ENCODE assay signal across 29 cellular contexts in genomic region chr4:113088050-113088449, GRCh38. TPM values are rescaled to one million over a fixed set of nuclear protein-coding genes. Genes with fewer than 3 reads are reported as not detected.
"Had no signal": no experiment of that assay in that cellular context is flagged by ENCODE, and none has a peak within 500 bp of the region (broad histone marks: within the 10 kb centered on the region; RNA-seq: fewer than 3 reads in every experiment).

No MANE protein-coding gene starts in this region.

- H3K27me3 ChIP-seq: left lung, neutrophil, right atrium auricular region, right lobe of liver, testis, thyroid gland, transverse colon, upper lobe of left lung, vagina had no signal

- H3K36me3 Mint-ChIP-seq: immature natural killer cell; naive thymus-derived CD8-positive, alpha-beta T cell; stimulated activated memory B cell treated with anti-CD40 and anti-IgM and Interleukin-4, amounts not matched to agents 10 μg/mL and 1 μg/mL and 100 μg/mL, for 72 hours had no signal

- H3K9me3 Mint-ChIP-seq: naive thymus-derived CD8-positive, alpha-beta T cell; nephron; neural crest cell; stimulated activated memory B cell treated with anti-CD40 and anti-IgM and Interleukin-4, amounts not matched to agents 10 μg/mL and 1 μg/mL and 100 μg/mL, for 72 hours; stimulated activated naive CD8-positive, alpha-beta T cell treated with anti-CD3 and anti-CD28 coated beads, Interleukin-15, amount 100 ng/mL, for 72 hours had no signal

- H3K4me2 ChIP-seq: smooth muscle cell had no signal

- H3K27me3 Mint-ChIP-seq: progenitor cell of endocrine pancreas; stimulated activated memory B cell treated with anti-CD40 and anti-IgM and Interleukin-4, amounts not matched to agents 10 μg/mL and 1 μg/mL and 100 μg/mL, for 72 hours; stimulated activated naive CD8-positive, alpha-beta T cell treated with anti-CD3 and anti-CD28 coated beads, Interleukin-15, amount 100 ng/mL, for 72 hours had no signal

- H3K27ac Mint-ChIP-seq: immature natural killer cell; naive thymus-derived CD8-positive, alpha-beta T cell; nephron; progenitor cell of endocrine pancreas; stimulated activated memory B cell treated with anti-CD40 and anti-IgM and Interleukin-4, amounts not matched to agents 10 μg/mL and 1 μg/mL and 100 μg/mL, for 72 hours; stimulated activated naive CD8-positive, alpha-beta T cell treated with anti-CD3 and anti-CD28 coated beads, Interleukin-15, amount 100 ng/mL, for 72 hours had no signal

- H3K4me3 ChIP-seq: left lung, lower lobe of right lung, right atrium auricular region, right lobe of liver, smooth muscle cell, testis, thyroid gland, transverse colon, upper lobe of left lung, vagina had no signal

- H3K9me3 ChIP-seq: left lung, lower lobe of right lung, neutrophil, right atrium auricular region, right lobe of liver, testis, thyroid gland, transverse colon, upper lobe of left lung, vagina had no signal

- ATAC-seq: left colon; left lung; lower lobe of right lung; naive thymus-derived CD8-positive, alpha-beta T cell; right lobe of liver; stimulated activated memory B cell treated with anti-CD40 and anti-IgM and Interleukin-4, amounts not matched to agents 10 μg/mL and 1 μg/mL and 100 μg/mL, for 72 hours; stimulated activated naive CD8-positive, alpha-beta T cell treated with anti-CD3 and anti-CD28 coated beads, Interleukin-15, amount 100 ng/mL, for 72 hours had no signal

- DNase-seq: immature natural killer cell; kidney; left colon; left lung; lower lobe of right lung; mammary epithelial cell; mesenchymal stem cell; naive thymus-derived CD8-positive, alpha-beta T cell; occipital lobe; right lobe of liver; stimulated activated CD4-positive, alpha-beta T cell treated with anti-CD3 and anti-CD28 coated beads, Interleukin-1b, Interleukin-23, amount 100 ng/mL, for 48 hours; stimulated activated CD4-positive, alpha-beta T cell treated with anti-CD3 and anti-CD28 coated beads, Interleukin-2, amount 100 ng/mL, for 48 hours; stimulated activated CD4-positive, alpha-beta T cell treated with anti-CD3 and anti-CD28 coated beads, Interleukin-4, amount 100 ng/mL, for 4 hours; stimulated activated CD8-positive, alpha-beta memory T cell treated with anti-CD3 and anti-CD28 coated beads, Interleukin-4, amount 100 ng/mL, for 48 hours; stimulated activated naive CD4-positive, alpha-beta T cell treated with Interleukin-2 at 50 U/mL for 16 hours; stimulated activated naive CD8-positive, alpha-beta T cell treated with anti-CD3 and anti-CD28 coated beads, Interleukin-15, amount 100 ng/mL, for 72 hours; substantia nigra; testis; thyroid gland; transverse colon; upper lobe of left lung had no signal

- H3K27ac ChIP-seq: left lung, lower lobe of right lung, neutrophil, right atrium auricular region, right lobe of liver, testis, thyroid gland, transverse colon, upper lobe of left lung, vagina had no signal

- H3K4me1 Mint-ChIP-seq: immature natural killer cell; naive thymus-derived CD8-positive, alpha-beta T cell; nephron; neural crest cell; stimulated activated memory B cell treated with anti-CD40 and anti-IgM and Interleukin-4, amounts not matched to agents 10 μg/mL and 1 μg/mL and 100 μg/mL, for 72 hours; stimulated activated naive CD8-positive, alpha-beta T cell treated with anti-CD3 and anti-CD28 coated beads, Interleukin-15, amount 100 ng/mL, for 72 hours had no signal

- H3K4me3 Mint-ChIP-seq: immature natural killer cell; naive thymus-derived CD8-positive, alpha-beta T cell; nephron; neural crest cell; stimulated activated memory B cell treated with anti-CD40 and anti-IgM and Interleukin-4, amounts not matched to agents 10 μg/mL and 1 μg/mL and 100 μg/mL, for 72 hours; stimulated activated naive CD8-positive, alpha-beta T cell treated with anti-CD3 and anti-CD28 coated beads, Interleukin-15, amount 100 ng/mL, for 72 hours had no signal

- H3K4me1 ChIP-seq: left lung, lower lobe of right lung, right atrium auricular region, testis, thyroid gland, transverse colon, upper lobe of left lung, vagina had no signal

- H3K36me3 ChIP-seq: left lung, lower lobe of right lung, neutrophil, right atrium auricular region, right lobe of liver, thyroid gland, transverse colon, upper lobe of left lung, vagina had no signal

RNA-seq across cellular contexts. Expression of gene ANK2, which starts 38.6 kb away (rescaled TPM):
- total RNA-seq: naive thymus-derived CD8-positive, alpha-beta T cell had no signal
